13 cellular contexts compared by ENCODE assay signal in the genomic region with DNA sequence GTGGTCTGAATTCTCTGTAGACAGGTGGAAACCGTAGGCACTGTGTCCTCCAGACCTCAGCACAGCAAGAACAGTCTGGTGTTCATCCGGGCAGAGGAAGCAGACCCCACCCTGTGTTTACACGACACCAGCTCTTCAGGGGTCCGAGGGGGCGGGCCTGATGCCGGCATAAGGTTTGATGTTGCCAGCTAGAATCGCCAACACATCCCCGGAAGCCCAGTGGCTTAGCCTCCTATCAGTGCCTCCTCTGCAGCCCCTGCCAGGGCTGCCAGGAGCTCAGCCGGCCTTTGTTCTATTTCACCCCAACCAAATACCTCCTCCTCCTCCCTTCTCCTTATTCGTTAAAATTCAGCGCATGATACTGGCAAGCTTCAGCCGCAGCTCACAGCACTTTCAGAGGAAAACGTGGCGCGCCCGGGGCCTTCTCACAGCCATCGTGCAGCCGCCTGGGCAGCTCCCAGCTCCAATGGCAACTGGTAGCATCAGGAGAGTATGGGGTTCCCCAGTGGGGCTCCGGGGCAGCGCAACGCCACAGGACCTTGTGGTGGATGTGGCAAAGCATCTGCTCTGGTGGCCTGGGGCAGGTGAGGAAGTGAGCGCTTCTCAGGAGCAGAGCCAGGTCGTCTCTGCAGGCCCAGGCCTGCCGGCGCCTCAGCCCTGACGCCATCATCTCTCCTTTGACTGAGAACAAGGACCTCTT.
DNase-seq lines count a peak whose midpoint lies in the region; ATAC-seq, FAIRE-seq and TF ChIP-seq lines count a peak whose summit lies in the region.
"Had no signal": no experiment of that assay in that cellular context is flagged by ENCODE, and none has a peak within 500 bp of the region (broad histone marks: within the 10 kb centered on the region; RNA-seq: fewer than 3 reads in every experiment).

No MANE protein-coding gene starts in this region.

- POLR2A ChIA-PET in Panc1 (lab: Charles Lee), result no interaction called here

- H3K4me1 ChIP-seq in Panc1 (ENCODE audit: control insufficient read depth, insufficient read depth, low read length) (peaks cover 48% of the 10 kb centered on the region), skeletal muscle tissue (ENCODE audit: control insufficient read depth in 3 of 3, insufficient read depth in 3 of 3, low read length in 3 of 3) (peaks cover 22 to 41% (median 32%) of the 10 kb centered on the region in 3 donors), ovary (ENCODE audit: insufficient read depth) (peaks cover 3% of the 10 kb centered on the region)

- TF ChIP-seq POLR2A in ovary (IDR thresholded peaks at IDR 0.05), result no peak

- H3K27ac ChIP-seq in Panc1 (ENCODE audit: low read length) (peak overlapping the region; percentile 71), skeletal muscle tissue (ENCODE audit: low read depth, low read length) (peak overlapping the region; percentile 92), ovary (no peak overlapping the region)

- H3K4me3 ChIP-seq in H7 (ENCODE audit: insufficient read depth, low read depth, low read length), result no peak overlapping the region
- no peak overlapping the region for H3K4me3 ChIP-seq in Panc1 (ENCODE audit: low read depth in 2 of 2, low read length in 2 of 2)
- no peak overlapping the region for H3K4me3 ChIP-seq in skeletal muscle tissue (ENCODE audit: low read length in 3 of 3)
- no peak overlapping the region for H3K4me3 ChIP-seq in ovary

- no TSS peak for BruUV-seq in Panc1 (replicated peaks; lab: Mats Ljungman, UMichigan)

- DNase-seq in H7 (peak; percentile 66), Panc1 (ENCODE audit: low read depth, low spot score) (no peak), left ventricle myocardium superior (peak; percentile 30), ovary (no peak), urothelium cell line (ENCODE audit: low spot score) (no peak), T-helper 2 cell (no peak)
- DNase-seq: cortex of kidney; DND-41; RPMI8226; stimulated activated CD4-positive, alpha-beta T cell treated with anti-CD3 and anti-CD28 coated beads, Interleukin-4, amount 100 ng/mL, for 1 hour had no signal

- in situ Hi-C loops in Panc1 (cut with HindIII; ENCODE audit: low pct_unique_long_range_greater_than_20kb, low sequenced_read_pairs), result no loop called here

- FAIRE-seq in urothelium cell line (lab: Jason Lieb, UNC), result no peak
- FAIRE-seq: H54 had no signal

- CTCF ChIA-PET in Panc1 (lab: Charles Lee), result interaction anchor here (0.6 to 0.7 kb wide), 2 partner anchors 62 to 134 kb away, joined by 3 read pairs; no protein-coding TSS in a partner anchor

- TF ChIP-seq EP300 in ovary (IDR thresholded peaks at IDR 0.05), result no peak

- intact Hi-C loops in Panc1 (cut with micrococcal nuclease; ENCODE audit: unreplicated experiment) (no loop called here), left ventricle myocardium superior (cut with micrococcal nuclease) (no loop called here), ovary (cut with DNase I) (no loop called here)

- H3K9me3 ChIP-seq in Panc1 (ENCODE audit: control insufficient read depth, insufficient read depth, low read depth, low read length), result no peaks in the 10 kb centered on the region
- no peaks in the 10 kb centered on the region for H3K9me3 ChIP-seq in skeletal muscle tissue (ENCODE audit: control insufficient read depth in 3 of 3, low read length in 3 of 3)
- H3K9me3 ChIP-seq in ovary, result no peaks in the 10 kb centered on the region

- WGBS in ovary, 3 donors, result 80 to 90% (median 90%) methylated on average over 26 of the region's 26 CpGs

- no peaks in the 10 kb centered on the region for H3K36me3 ChIP-seq in H7 (replicated peaks; ENCODE audit: control insufficient read depth, insufficient read depth, low read length)
- H3K36me3 ChIP-seq in Panc1 (ENCODE audit: control insufficient read depth, insufficient read depth, low read length), result no peaks in the 10 kb centered on the region
- no peaks in the 10 kb centered on the region for H3K36me3 ChIP-seq in skeletal muscle tissue (ENCODE audit: control insufficient read depth in 3 of 3, insufficient read depth in 3 of 3, low read length in 3 of 3)
- H3K36me3 ChIP-seq in ovary, result no peaks in the 10 kb centered on the region

- TF ChIP-seq CTCF in Panc1 (IDR thresholded peaks at IDR 0.05) (no peak), ovary (IDR thresholded peaks at IDR 0.05) (no peak)

- H3K27me3 ChIP-seq in H7 (ENCODE audit: control insufficient read depth, insufficient read depth, low read length), result no peaks in the 10 kb centered on the region
- no peaks in the 10 kb centered on the region for H3K27me3 ChIP-seq in Panc1 (ENCODE audit: control insufficient read depth, insufficient read depth, low read length)
- H3K27me3 ChIP-seq in skeletal muscle tissue (ENCODE audit: control insufficient read depth in 3 of 3, insufficient read depth in 3 of 3, low read length in 3 of 3), result no peaks in the 10 kb centered on the region
- no peaks in the 10 kb centered on the region for H3K27me3 ChIP-seq in ovary

- peak overlapping the region; percentile 34 to 83 (median 73) for H3K9ac ChIP-seq in skeletal muscle tissue (ENCODE audit: low read depth in 1 of 3, low read length in 3 of 3)

- no peak for ATAC-seq in Panc1
- ATAC-seq in left ventricle myocardium superior, result no peak
- no peak for ATAC-seq in GM18511 (IDR thresholded peaks at IDR 0.05; ENCODE audit: unreplicated experiment)

Comparison
In these comparisons a context has a peak if more than half of its experiments do, and no peak if none do; other contexts are left out.
1. DNase-seq: peak in H7 (single experiment) and left ventricle myocardium superior (single experiment); none in Panc1 (single experiment), ovary (0 of 5), urothelium cell line (single experiment) and T-helper 2 cell (0 of 5).
2. H3K27ac ChIP-seq: peak in Panc1 (single experiment) and skeletal muscle tissue (single experiment); none in ovary (0 of 2).